8 cellular contexts compared by ENCODE assay signal in genomic region chr10:46255696-46256355, GRCh38. TPM values are rescaled to one million over a fixed set of nuclear protein-coding genes. Genes with fewer than 3 reads are reported as not detected.
A peak's percentile ranks its signal among the peaks of the same experiment; 100 is the strongest.
DNase-seq lines count a peak whose midpoint lies in the region; ATAC-seq and TF ChIP-seq lines count a peak whose summit lies in the region.

No MANE protein-coding gene starts in this region.

- no peaks in the 10 kb centered on the region for H3K36me3 ChIP-seq in trophoblast cell (ENCODE audit: control insufficient read depth in 1 of 2, insufficient read depth in 2 of 2, low read length in 2 of 2)

- ATAC-seq in GM19452 (IDR thresholded peaks at IDR 0.05; ENCODE audit: unreplicated experiment) = no peak

- H3K4me2 ChIP-seq in trophoblast cell (ENCODE audit: low read length) = no peak overlapping the region

- no peaks in the 10 kb centered on the region for H3K9me3 ChIP-seq in trophoblast cell (ENCODE audit: insufficient read depth, low read depth, low read length)

- peaks cover 5 to 10% of the 10 kb centered on the region in 2 experiments for H3K4me1 ChIP-seq in trophoblast cell (ENCODE audit: control insufficient read depth in 1 of 2, insufficient read depth in 2 of 2, low read length in 2 of 2)

- H3K23ac ChIP-seq in trophoblast cell (ENCODE audit: low read length) = no peak overlapping the region

- H3K79me1 ChIP-seq in trophoblast cell (ENCODE audit: low read length) = no peaks in the 10 kb centered on the region

- no peak overlapping the region for H3K18ac ChIP-seq in trophoblast cell (ENCODE audit: low read length)

- no peak overlapping the region for H3K9ac ChIP-seq in trophoblast cell (ENCODE audit: low read length)

- H2BK120ac ChIP-seq in trophoblast cell (ENCODE audit: insufficient read depth, low read length, poor library complexity) = no peak overlapping the region

- H3K27me3 ChIP-seq in trophoblast cell (ENCODE audit: insufficient read depth, low read length) = no peaks in the 10 kb centered on the region

- no peak overlapping the region for H3K27ac ChIP-seq in trophoblast cell (ENCODE audit: low read depth, low read length)

- H4K8ac ChIP-seq in trophoblast cell (ENCODE audit: low read depth, low read length) = no peak overlapping the region

- no peaks in the 10 kb centered on the region for H3K79me2 ChIP-seq in trophoblast cell (ENCODE audit: control insufficient read depth, insufficient read depth, low read length, poor library complexity)

- H2AFZ ChIP-seq in trophoblast cell (ENCODE audit: insufficient read depth, low read length, poor library complexity) = no peak overlapping the region

- no peak overlapping the region for H2AK5ac ChIP-seq in trophoblast cell (ENCODE audit: low read length)

- H4K91ac ChIP-seq in trophoblast cell (ENCODE audit: low read depth, low read length) = peak overlapping the region; percentile 57

- H2BK5ac ChIP-seq in trophoblast cell (ENCODE audit: low read depth, low read length, poor library complexity) = no peak overlapping the region

- no CpG with 5 or more reads among the region's 11 CpGs for WGBS in trophoblast cell (ENCODE audit: extremely low coverage, insufficient coverage, insufficient read length)

- peak overlapping the region; percentile 41 for H3K14ac ChIP-seq in trophoblast cell (ENCODE audit: low read length)

- in situ Hi-C loops in GM13977 (cut with MboI; ENCODE audit: low pct_unique_long_range_greater_than_20kb, low sequenced_read_pairs, unreplicated experiment) = no loop called here

- DNase-seq in AG09309 (ENCODE audit: low read depth) (no peak), GM13977 (ENCODE audit: low spot score) (peak; percentile 53), NCI-H510A (lab: John Stamatoyannopoulos, UW) (peak; percentile 17), activated T-cell treated with anti-CD3 and anti-CD28 coated beads for 24 hours (ENCODE audit: low read depth) (peak; percentile 29), fibroblast of villous mesenchyme (ENCODE audit: low read depth) (peak; percentile 22), trophoblast cell (peak in 1 of 2 donors; percentile 45), NCI-H1048 (lab: John Stamatoyannopoulos, UW) (no peak)

- no peak overlapping the region for H4K12ac ChIP-seq in trophoblast cell (ENCODE audit: low read depth, low read length)

- no peak overlapping the region for H3K4ac ChIP-seq in trophoblast cell (ENCODE audit: low read depth, low read length)

- TF ChIP-seq CTCF in AG09309 (IDR thresholded peaks at IDR 0.05; ENCODE audit: control insufficient read depth, insufficient read depth, low read depth, low read length, missing control alignments) (peak; percentile 46), GM13977 (IDR thresholded peaks at IDR 0.05; ENCODE audit: extremely low read depth, insufficient read depth, missing control alignments) (peak; percentile 59), fibroblast of villous mesenchyme (IDR thresholded peaks at IDR 0.05; ENCODE audit: insufficient read depth, low read depth, low read length) (peak; percentile 52)

- H3K4me3 ChIP-seq in AG09309 (ENCODE audit: control insufficient read depth, low read depth, low read length) = no peak overlapping the region
- H3K4me3 ChIP-seq in fibroblast of villous mesenchyme (ENCODE audit: low read depth, low read length) = no peak overlapping the region
- H3K4me3 ChIP-seq in trophoblast cell (ENCODE audit: low read depth, low read length) = no peak overlapping the region

- peak overlapping the region; percentile 27 for H2BK12ac ChIP-seq in trophoblast cell (ENCODE audit: low read length)

RNA-seq across cellular contexts. Expression of gene ANTXRL, which starts 31.0 kb away (rescaled TPM):
- total RNA-seq in fibroblast of villous mesenchyme = not detected in 2 replicates
- 0.03 and 0.12 TPM in 2 replicates for polyA plus RNA-seq in trophoblast cell (2013)

Comparison
In these comparisons a context has a peak if more than half of its experiments do, and no peak if none do; other contexts are left out.
1. DNase-seq: peak in GM13977 (single experiment), NCI-H510A (single experiment), activated T-cell treated with anti-CD3 and anti-CD28 coated beads for 24 hours (single experiment) and fibroblast of villous mesenchyme (single experiment); none in AG09309 (single experiment) and NCI-H1048 (single experiment).
2. Peak in every context shown above with its lines, with median percentiles within 50 percentile points of each other: CTCF ChIP-seq.